Comparison of ENCODE assay signal across 19 cellular contexts in genomic region chr15:86167816-86168215, GRCh38.
"Had no signal": no experiment of that assay in that cellular context is flagged by ENCODE, and none has a peak within 500 bp of the region (broad histone marks: within the 10 kb centered on the region; RNA-seq: fewer than 3 reads in every experiment).

No MANE protein-coding gene starts in this region.

- H3K27ac ChIP-seq: HL-60, KMS-11, SJSA1 had no signal

- H3K27me3 Mint-ChIP-seq: IgD-negative memory B cell had no signal

- H3K36me3 Mint-ChIP-seq: IgD-negative memory B cell had no signal

- ATAC-seq: K562 had no signal

- H3K9ac ChIP-seq: KMS-11 had no signal

- H3K4me3 Mint-ChIP-seq: IgD-negative memory B cell had no signal

- H3K27ac Mint-ChIP-seq: IgD-negative memory B cell had no signal

- H3K4me1 ChIP-seq: SJSA1 had no signal

- H3K9me3 ChIP-seq: SJSA1 had no signal

- H3K36me3 ChIP-seq: SJSA1 had no signal

- H3K4me2 ChIP-seq: KMS-11 had no signal

- DNase-seq: Kasumi-1, MM.1S, NCI-H1092 treated with DMSO at 0.1 percent for 48 hours, NCI-H1436, NCI-H187, NCI-H2029 treated with DMSO at 0.1 percent for 48 hours, NCI-H2171 treated with DMSO at 0.1 percent for 48 hours, NCI-H345, NCI-H446 treated with DMSO at 0.1 percent for 48 hours, NCI-H510A treated with DMSO at 0.1 percent for 48 hours, NCI-H526, Right ventricle myocardium superior, RPMI8226, SIG-M5 had no signal

- H3K4me1 Mint-ChIP-seq: IgD-negative memory B cell had no signal

- H3K27me3 ChIP-seq: SJSA1 had no signal

- H3K4me3 ChIP-seq: K562, SJSA1 had no signal
